Comparison of ENCODE assay signal across 24 cellular contexts in the genomic region with DNA sequence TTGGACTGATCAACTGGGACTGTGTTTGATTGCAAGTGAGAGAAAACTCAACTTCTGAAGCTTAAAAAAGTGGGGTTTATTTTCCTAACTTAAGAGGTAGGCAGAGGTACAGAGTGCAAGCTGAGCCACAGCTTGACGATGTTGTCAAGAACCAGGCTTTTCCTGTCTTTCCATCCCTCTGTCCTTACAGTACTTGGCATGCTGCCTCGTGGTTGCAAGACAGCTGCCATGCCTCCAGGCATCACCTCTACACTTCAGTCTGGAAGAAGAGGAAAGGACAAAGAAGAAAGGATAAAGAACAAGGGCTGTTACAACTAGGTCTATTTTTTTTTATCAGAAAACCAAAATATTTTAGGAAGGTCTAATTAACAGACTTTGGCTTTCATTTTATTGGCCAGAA. TPM values are rescaled to one million over a fixed set of nuclear protein-coding genes. Genes with fewer than 3 reads are reported as not detected.
"Had no signal": no experiment of that assay in that cellular context is flagged by ENCODE, and none has a peak within 500 bp of the region (broad histone marks: within the 10 kb centered on the region; RNA-seq: fewer than 3 reads in every experiment).

No MANE protein-coding gene starts in this region.

- H3K4me1 Mint-ChIP-seq: activated CD4-positive, alpha-beta T cell treated with anti-CD3 and anti-CD28 coated beads, Interleukin-2, amount 10 ng/mL, durations not matched to agents 7 days and 5 days; activated CD8-positive, alpha-beta memory T cell treated with anti-CD3 and anti-CD28 coated beads, Interleukin-2, amount 10 ng/mL, durations not matched to agents 7 days and 5 days; activated naive CD4-positive, alpha-beta T cell treated with anti-CD3 and anti-CD28 coated beads, Interleukin-2, amount 10 ng/mL, durations not matched to agents 7 days and 5 days had no signal

- H3K36me3 ChIP-seq: cardiac muscle cell, esophagus muscularis mucosa, heart right ventricle, lower lobe of right lung, sigmoid colon, uterus had no signal

- DNase-seq: activated CD4-positive, alpha-beta T cell treated with anti-CD3 and anti-CD28 coated beads, Interleukin-2, amount 10 ng/mL, durations not matched to agents 7 days and 5 days; activated CD8-positive, alpha-beta memory T cell treated with anti-CD3 and anti-CD28 coated beads, Interleukin-2, amount 10 ng/mL, durations not matched to agents 7 days and 5 days; activated CD8-positive, alpha-beta T cell treated with anti-CD3 and anti-CD28 coated beads for 36 hours; activated effector memory CD4-positive, alpha-beta T cell treated with anti-CD3 and anti-CD28 coated beads, Interleukin-2, amount 50 U/mL, for 16 hours; activated naive CD4-positive, alpha-beta T cell treated with anti-CD3 and anti-CD28 coated beads, Interleukin-2, amount 10 ng/mL, durations not matched to agents 7 days and 5 days; activated T-cell treated with anti-CD3 and anti-CD28 coated beads for 4 hours; effector CD8-positive, alpha-beta T cell; heart right ventricle; kidney; lower lobe of right lung; naive thymus-derived CD8-positive, alpha-beta T cell; retina; sigmoid colon; stimulated activated CD4-positive, alpha-beta T cell treated with anti-CD3 and anti-CD28 coated beads, Interleukin-2, amount 100 ng/mL, for 48 hours; stimulated activated naive CD4-positive, alpha-beta T cell; T-helper 2 cell; testis; trophoblast cell; uterus had no signal

- H3K4me3 ChIP-seq: cardiac muscle cell, esophagus muscularis mucosa, heart right ventricle, lower lobe of right lung, sigmoid colon, testis, uterus had no signal

- H3K27me3 Mint-ChIP-seq: activated CD4-positive, alpha-beta T cell treated with anti-CD3 and anti-CD28 coated beads, Interleukin-2, amount 10 ng/mL, durations not matched to agents 7 days and 5 days; activated CD8-positive, alpha-beta memory T cell treated with anti-CD3 and anti-CD28 coated beads, Interleukin-2, amount 10 ng/mL, durations not matched to agents 7 days and 5 days; activated CD8-positive, alpha-beta T cell treated with anti-CD3 and anti-CD28 coated beads for 36 hours; progenitor cell of endocrine pancreas had no signal

- FAIRE-seq: kidney had no signal

- H3K27ac Mint-ChIP-seq: activated CD4-positive, alpha-beta T cell treated with anti-CD3 and anti-CD28 coated beads, Interleukin-2, amount 10 ng/mL, durations not matched to agents 7 days and 5 days; activated CD8-positive, alpha-beta memory T cell treated with anti-CD3 and anti-CD28 coated beads, Interleukin-2, amount 10 ng/mL, durations not matched to agents 7 days and 5 days; activated CD8-positive, alpha-beta T cell treated with anti-CD3 and anti-CD28 coated beads for 36 hours; activated naive CD4-positive, alpha-beta T cell treated with anti-CD3 and anti-CD28 coated beads, Interleukin-2, amount 10 ng/mL, durations not matched to agents 7 days and 5 days; naive thymus-derived CD8-positive, alpha-beta T cell; progenitor cell of endocrine pancreas had no signal

- H3K4me1 ChIP-seq: lower lobe of right lung, sigmoid colon, testis, uterus had no signal

- H3K4me3 Mint-ChIP-seq: activated CD4-positive, alpha-beta T cell treated with anti-CD3 and anti-CD28 coated beads, Interleukin-2, amount 10 ng/mL, durations not matched to agents 7 days and 5 days; activated CD8-positive, alpha-beta memory T cell treated with anti-CD3 and anti-CD28 coated beads, Interleukin-2, amount 10 ng/mL, durations not matched to agents 7 days and 5 days; activated CD8-positive, alpha-beta T cell treated with anti-CD3 and anti-CD28 coated beads for 36 hours; activated naive CD4-positive, alpha-beta T cell treated with anti-CD3 and anti-CD28 coated beads, Interleukin-2, amount 10 ng/mL, durations not matched to agents 7 days and 5 days; naive thymus-derived CD8-positive, alpha-beta T cell had no signal

- H3K27ac ChIP-seq: cardiac muscle cell, esophagus muscularis mucosa, lower lobe of right lung, sigmoid colon, testis, uterus, VCaP had no signal

- H3K27me3 ChIP-seq: cardiac muscle cell, esophagus muscularis mucosa, heart right ventricle, sigmoid colon, testis, uterus had no signal

- ATAC-seq: activated CD4-positive, CD25-positive, alpha-beta regulatory T cell treated with anti-CD3 and anti-CD28 coated beads, Interleukin-2, amount 50 U/mL, for 24 hours; activated CD8-positive, alpha-beta memory T cell treated with anti-CD3 and anti-CD28 coated beads, Interleukin-2, amount 10 ng/mL, durations not matched to agents 7 days and 5 days; activated CD8-positive, alpha-beta T cell treated with anti-CD3 and anti-CD28 coated beads for 36 hours; lower lobe of right lung; naive thymus-derived CD8-positive, alpha-beta T cell had no signal

- H3K9me3 ChIP-seq: esophagus muscularis mucosa, lower lobe of right lung, sigmoid colon, testis, uterus had no signal

- H3K9me3 Mint-ChIP-seq: activated CD4-positive, alpha-beta T cell treated with anti-CD3 and anti-CD28 coated beads, Interleukin-2, amount 10 ng/mL, durations not matched to agents 7 days and 5 days; activated CD8-positive, alpha-beta T cell treated with anti-CD3 and anti-CD28 coated beads for 36 hours; activated naive CD4-positive, alpha-beta T cell treated with anti-CD3 and anti-CD28 coated beads, Interleukin-2, amount 10 ng/mL, durations not matched to agents 7 days and 5 days; naive thymus-derived CD8-positive, alpha-beta T cell had no signal

- H3K36me3 Mint-ChIP-seq: activated CD8-positive, alpha-beta memory T cell treated with anti-CD3 and anti-CD28 coated beads, Interleukin-2, amount 10 ng/mL, durations not matched to agents 7 days and 5 days; activated naive CD4-positive, alpha-beta T cell treated with anti-CD3 and anti-CD28 coated beads, Interleukin-2, amount 10 ng/mL, durations not matched to agents 7 days and 5 days; naive thymus-derived CD8-positive, alpha-beta T cell had no signal

RNA-seq across cellular contexts. Expression of a gene that starts 51.8 kb away (rescaled TPM):
- total RNA-seq: activated CD4-positive, alpha-beta T cell treated with anti-CD3 and anti-CD28 coated beads, Interleukin-2, amount 10 ng/mL, durations not matched to agents 7 days and 5 days; activated CD8-positive, alpha-beta memory T cell treated with anti-CD3 and anti-CD28 coated beads, Interleukin-2, amount 10 ng/mL, durations not matched to agents 7 days and 5 days; activated CD8-positive, alpha-beta T cell treated with anti-CD3 and anti-CD28 coated beads for 36 hours; naive thymus-derived CD8-positive, alpha-beta T cell had no signal
- polyA plus RNA-seq: naive thymus-derived CD8-positive, alpha-beta T cell had no signal
